1 cellular context compared by ENCODE assay signal in the genomic region with DNA sequence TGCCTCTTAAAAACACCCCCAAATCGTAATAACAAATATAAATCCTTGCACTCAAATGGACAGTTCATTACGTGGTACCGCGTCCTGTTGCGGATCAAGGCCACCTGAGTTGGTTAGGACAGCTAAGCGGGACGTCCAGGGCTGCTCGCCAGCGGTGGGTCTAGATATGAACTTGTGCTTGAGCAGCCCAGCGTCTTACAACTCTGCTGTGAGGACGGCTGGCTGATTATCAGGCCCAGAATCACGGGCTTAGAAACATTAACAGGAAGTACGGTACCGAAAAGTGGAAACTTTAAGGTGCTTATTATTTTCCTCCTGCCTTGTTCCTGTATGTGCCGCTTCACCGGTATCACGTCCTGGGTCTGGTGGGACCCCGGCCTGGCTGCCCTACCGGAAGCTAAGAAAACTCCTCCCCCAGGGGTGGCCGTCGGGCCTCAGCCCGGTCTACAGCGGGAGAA.
TF ChIP-seq lines count a peak whose summit lies in the region.

No MANE protein-coding gene starts in this region.

TF ChIP-seq in GM23338, 12 proteins besides CTCF, POLR2A, EP300 and RAD21 (continued from another document):
- TF ChIP-seq, protein P1, sequence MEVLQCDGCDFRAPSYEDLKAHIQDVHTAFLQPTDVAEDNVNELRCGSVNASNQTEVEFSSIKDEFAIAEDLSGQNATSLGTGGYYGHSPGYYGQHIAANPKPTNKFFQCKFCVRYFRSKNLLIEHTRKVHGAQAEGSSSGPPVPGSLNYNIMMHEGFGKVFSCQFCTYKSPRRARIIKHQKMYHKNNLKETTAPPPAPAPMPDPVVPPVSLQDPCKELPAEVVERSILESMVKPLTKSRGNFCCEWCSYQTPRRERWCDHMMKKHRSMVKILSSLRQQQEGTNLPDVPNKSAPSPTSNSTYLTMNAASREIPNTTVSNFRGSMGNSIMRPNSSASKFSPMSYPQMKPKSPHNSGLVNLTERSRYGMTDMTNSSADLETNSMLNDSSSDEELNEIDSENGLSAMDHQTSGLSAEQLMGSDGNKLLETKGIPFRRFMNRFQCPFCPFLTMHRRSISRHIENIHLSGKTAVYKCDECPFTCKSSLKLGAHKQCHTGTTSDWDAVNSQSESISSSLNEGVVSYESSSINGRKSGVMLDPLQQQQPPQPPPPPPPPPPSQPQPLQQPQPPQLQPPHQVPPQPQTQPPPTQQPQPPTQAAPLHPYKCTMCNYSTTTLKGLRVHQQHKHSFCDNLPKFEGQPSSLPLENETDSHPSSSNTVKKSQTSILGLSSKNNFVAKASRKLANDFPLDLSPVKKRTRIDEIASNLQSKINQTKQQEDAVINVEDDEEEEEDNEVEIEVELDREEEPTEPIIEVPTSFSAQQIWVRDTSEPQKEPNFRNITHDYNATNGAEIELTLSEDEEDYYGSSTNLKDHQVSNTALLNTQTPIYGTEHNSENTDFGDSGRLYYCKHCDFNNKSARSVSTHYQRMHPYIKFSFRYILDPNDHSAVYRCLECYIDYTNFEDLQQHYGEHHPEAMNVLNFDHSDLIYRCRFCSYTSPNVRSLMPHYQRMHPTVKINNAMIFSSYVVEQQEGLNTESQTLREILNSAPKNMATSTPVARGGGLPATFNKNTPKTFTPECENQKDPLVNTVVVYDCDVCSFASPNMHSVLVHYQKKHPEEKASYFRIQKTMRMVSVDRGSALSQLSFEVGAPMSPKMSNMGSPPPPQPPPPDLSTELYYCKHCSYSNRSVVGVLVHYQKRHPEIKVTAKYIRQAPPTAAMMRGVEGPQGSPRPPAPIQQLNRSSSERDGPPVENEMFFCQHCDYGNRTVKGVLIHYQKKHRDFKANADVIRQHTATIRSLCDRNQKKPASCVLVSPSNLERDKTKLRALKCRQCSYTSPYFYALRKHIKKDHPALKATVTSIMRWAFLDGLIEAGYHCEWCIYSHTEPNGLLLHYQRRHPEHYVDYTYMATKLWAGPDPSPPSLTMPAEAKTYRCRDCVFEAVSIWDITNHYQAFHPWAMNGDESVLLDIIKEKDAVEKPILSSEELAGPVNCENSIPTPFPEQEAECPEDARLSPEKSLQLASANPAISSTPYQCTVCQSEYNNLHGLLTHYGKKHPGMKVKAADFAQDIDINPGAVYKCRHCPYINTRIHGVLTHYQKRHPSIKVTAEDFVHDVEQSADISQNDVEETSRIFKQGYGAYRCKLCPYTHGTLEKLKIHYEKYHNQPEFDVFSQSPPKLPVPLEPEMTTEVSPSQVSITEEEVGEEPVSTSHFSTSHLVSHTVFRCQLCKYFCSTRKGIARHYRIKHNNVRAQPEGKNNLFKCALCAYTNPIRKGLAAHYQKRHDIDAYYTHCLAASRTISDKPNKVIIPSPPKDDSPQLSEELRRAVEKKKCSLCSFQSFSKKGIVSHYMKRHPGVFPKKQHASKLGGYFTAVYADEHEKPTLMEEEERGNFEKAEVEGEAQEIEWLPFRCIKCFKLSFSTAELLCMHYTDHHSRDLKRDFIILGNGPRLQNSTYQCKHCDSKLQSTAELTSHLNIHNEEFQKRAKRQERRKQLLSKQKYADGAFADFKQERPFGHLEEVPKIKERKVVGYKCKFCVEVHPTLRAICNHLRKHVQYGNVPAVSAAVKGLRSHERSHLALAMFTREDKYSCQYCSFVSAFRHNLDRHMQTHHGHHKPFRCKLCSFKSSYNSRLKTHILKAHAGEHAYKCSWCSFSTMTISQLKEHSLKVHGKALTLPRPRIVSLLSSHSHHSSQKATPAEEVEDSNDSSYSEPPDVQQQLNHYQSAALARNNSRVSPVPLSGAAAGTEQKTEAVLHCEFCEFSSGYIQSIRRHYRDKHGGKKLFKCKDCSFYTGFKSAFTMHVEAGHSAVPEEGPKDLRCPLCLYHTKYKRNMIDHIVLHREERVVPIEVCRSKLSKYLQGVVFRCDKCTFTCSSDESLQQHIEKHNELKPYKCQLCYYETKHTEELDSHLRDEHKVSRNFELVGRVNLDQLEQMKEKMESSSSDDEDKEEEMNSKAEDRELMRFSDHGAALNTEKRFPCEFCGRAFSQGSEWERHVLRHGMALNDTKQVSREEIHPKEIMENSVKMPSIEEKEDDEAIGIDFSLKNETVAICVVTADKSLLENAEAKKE (CRISPR knock-in tag; IDR thresholded peaks at IDR 0.05): no peak
- no peak for TF ChIP-seq CREB1 (CRISPR knock-in tag; IDR thresholded peaks at IDR 0.05; ENCODE audit: low read depth)
- TF ChIP-seq, protein P2, sequence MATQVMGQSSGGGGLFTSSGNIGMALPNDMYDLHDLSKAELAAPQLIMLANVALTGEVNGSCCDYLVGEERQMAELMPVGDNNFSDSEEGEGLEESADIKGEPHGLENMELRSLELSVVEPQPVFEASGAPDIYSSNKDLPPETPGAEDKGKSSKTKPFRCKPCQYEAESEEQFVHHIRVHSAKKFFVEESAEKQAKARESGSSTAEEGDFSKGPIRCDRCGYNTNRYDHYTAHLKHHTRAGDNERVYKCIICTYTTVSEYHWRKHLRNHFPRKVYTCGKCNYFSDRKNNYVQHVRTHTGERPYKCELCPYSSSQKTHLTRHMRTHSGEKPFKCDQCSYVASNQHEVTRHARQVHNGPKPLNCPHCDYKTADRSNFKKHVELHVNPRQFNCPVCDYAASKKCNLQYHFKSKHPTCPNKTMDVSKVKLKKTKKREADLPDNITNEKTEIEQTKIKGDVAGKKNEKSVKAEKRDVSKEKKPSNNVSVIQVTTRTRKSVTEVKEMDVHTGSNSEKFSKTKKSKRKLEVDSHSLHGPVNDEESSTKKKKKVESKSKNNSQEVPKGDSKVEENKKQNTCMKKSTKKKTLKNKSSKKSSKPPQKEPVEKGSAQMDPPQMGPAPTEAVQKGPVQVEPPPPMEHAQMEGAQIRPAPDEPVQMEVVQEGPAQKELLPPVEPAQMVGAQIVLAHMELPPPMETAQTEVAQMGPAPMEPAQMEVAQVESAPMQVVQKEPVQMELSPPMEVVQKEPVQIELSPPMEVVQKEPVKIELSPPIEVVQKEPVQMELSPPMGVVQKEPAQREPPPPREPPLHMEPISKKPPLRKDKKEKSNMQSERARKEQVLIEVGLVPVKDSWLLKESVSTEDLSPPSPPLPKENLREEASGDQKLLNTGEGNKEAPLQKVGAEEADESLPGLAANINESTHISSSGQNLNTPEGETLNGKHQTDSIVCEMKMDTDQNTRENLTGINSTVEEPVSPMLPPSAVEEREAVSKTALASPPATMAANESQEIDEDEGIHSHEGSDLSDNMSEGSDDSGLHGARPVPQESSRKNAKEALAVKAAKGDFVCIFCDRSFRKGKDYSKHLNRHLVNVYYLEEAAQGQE (IDR thresholded peaks at IDR 0.05; ENCODE audit: unreplicated experiment): no peak
- no peak for TF ChIP-seq STAT1 (IDR thresholded peaks at IDR 0.05; ENCODE audit: unreplicated experiment)
- no peak for TF ChIP-seq ZNF114 (CRISPR knock-in tag; IDR thresholded peaks at IDR 0.05)
